26 cellular contexts compared by ENCODE assay signal in genomic region chr9:365451-365850, GRCh38.
"Had no signal": no experiment of that assay in that cellular context is flagged by ENCODE, and none has a peak within 500 bp of the region (broad histone marks: within the 10 kb centered on the region; RNA-seq: fewer than 3 reads in every experiment).

No MANE protein-coding gene starts in this region.

- H3K4me3 Mint-ChIP-seq: activated T-cell treated with anti-CD3 and anti-CD28 coated beads, Interleukin-2, amount 50 U/mL, for 4 hours; endodermal cell; naive B cell; nephron progenitor cell had no signal

- H3K9me3 ChIP-seq: breast epithelium, esophagus muscularis mucosa, left lung, mucosa of descending colon, neutrophil, sigmoid colon, suprapubic skin, tibial artery had no signal

- H3K9me3 Mint-ChIP-seq: activated naive CD4-positive, alpha-beta T cell treated with anti-CD3 and anti-CD28 coated beads, Interleukin-2, amount 50 U/mL, for 72 hours; activated T-cell treated with anti-CD3 and anti-CD28 coated beads, Interleukin-2, amount 50 U/mL, for 4 hours; endodermal cell; naive B cell; nephron progenitor cell had no signal

- H3K27me3 Mint-ChIP-seq: naive B cell had no signal

- H3K27ac ChIP-seq: breast epithelium, esophagus muscularis mucosa, left lung, neutrophil, sigmoid colon, suprapubic skin, tibial artery, VCaP had no signal

- H3K4me1 ChIP-seq: breast epithelium, esophagus muscularis mucosa, left lung, sigmoid colon, suprapubic skin had no signal

- H3K4me3 ChIP-seq: breast epithelium, esophagus muscularis mucosa, left lung, lung, mucosa of descending colon, sigmoid colon, suprapubic skin, tibial artery had no signal

- DNase-seq: activated CD4-positive, alpha-beta T cell treated with anti-CD3 and anti-CD28 coated beads for 4 hours; activated CD4-positive, alpha-beta T cell treated with anti-CD3 and anti-CD28 coated beads, Interleukin-2, amount 50 U/mL, for 48 hours; activated CD8-positive, alpha-beta memory T cell treated with anti-CD3 and anti-CD28 coated beads, Interleukin-2, amount 50 U/mL, for 48 hours; activated naive CD4-positive, alpha-beta T cell; activated T-cell treated with anti-CD3 and anti-CD28 coated beads, Interleukin-2, amount 50 U/mL, for 4 hours; central memory CD4-positive, alpha-beta T cell; endodermal cell; foreskin melanocyte; kidney glomerular epithelial cell; left lung; mucosa of descending colon; naive B cell; nephron progenitor cell; sigmoid colon; stimulated activated CD4-positive, alpha-beta T cell treated with anti-CD3 and anti-CD28 coated beads, Interleukin-15, amount 100 ng/mL, for 24 hours; stimulated activated CD4-positive, alpha-beta T cell treated with anti-CD3 and anti-CD28 coated beads, Interleukin-2, amount 100 ng/mL, for 24 hours; stimulated activated naive CD4-positive, alpha-beta T cell; T-helper 9 cell; tibial artery had no signal

- ATAC-seq: left lung, mucosa of descending colon had no signal

- H3K27ac Mint-ChIP-seq: endodermal cell, nephron progenitor cell had no signal

- H3K4me1 Mint-ChIP-seq: nephron progenitor cell had no signal

- H3K36me3 ChIP-seq: breast epithelium, sigmoid colon, tibial artery had no signal

- H3K27me3 ChIP-seq: breast epithelium, esophagus muscularis mucosa, left lung, neutrophil, sigmoid colon, suprapubic skin, tibial artery had no signal
